18 cellular contexts compared by ENCODE assay signal in genomic region chr10:50574305-50574704, GRCh38. TPM values are rescaled to one million over a fixed set of nuclear protein-coding genes. Genes with fewer than 3 reads are reported as not detected.
DNase-seq lines count a peak whose midpoint lies in the region; ATAC-seq and TF ChIP-seq lines count a peak whose summit lies in the region.
"Had no signal": no experiment of that assay in that cellular context is flagged by ENCODE, and none has a peak within 500 bp of the region (broad histone marks: within the 10 kb centered on the region; RNA-seq: fewer than 3 reads in every experiment).

No MANE protein-coding gene starts in this region.

- no peak overlapping the region for H3K4me3 ChIP-seq in BE2C (ENCODE audit: low read depth, low read length)
- H3K4me3 ChIP-seq in cardiac fibroblast (replicated peaks in 1 of 2; ENCODE audit: low read depth in 2 of 2, low read length in 2 of 2) = no peak overlapping the region
- H3K4me3 ChIP-seq: adrenal gland, colonic mucosa, MG63 had no signal

- DNase-seq in BE2C = no peak
- DNase-seq in HFFc6 = no peak
- DNase-seq in cardiac fibroblast (ENCODE audit: low read depth in 2 of 2) = no peak
- DNase-seq in mesothelial cell of epicardium (ENCODE audit: low spot score in 2 of 2, unreplicated experiment in 2 of 2) = no peak
- DNase-seq in NCI-H187 treated with DMSO at 0.1 percent for 48 hours (lab: John Stamatoyannopoulos, UW) = no peak
- no peak for DNase-seq in activated effector memory CD4-positive, alpha-beta T cell treated with anti-CD3 and anti-CD28 coated beads, Interleukin-2, amount 50 U/mL, for 16 hours
- no peak for DNase-seq in epidermal melanocyte (ENCODE audit: insufficient read length, low spot score)
- DNase-seq: activated CD8-positive, alpha-beta T cell treated with anti-CD3 and anti-CD28 coated beads for 36 hours; adrenal gland; colonic mucosa; kidney glomerular epithelial cell; MG63; NCI-H1930; NCI-H524 treated with DMSO at 0.1 percent for 48 hours; posterior cingulate gyrus; stimulated activated naive CD4-positive, alpha-beta T cell; SW 1271 had no signal

- H3K4me3 Mint-ChIP-seq in HFFc6 (no peak overlapping the region), mesothelial cell of epicardium (no peak overlapping the region)
- H3K4me3 Mint-ChIP-seq: activated CD8-positive, alpha-beta T cell treated with anti-CD3 and anti-CD28 coated beads for 36 hours had no signal

- H3K9me3 ChIP-seq in BE2C = no peaks in the 10 kb centered on the region
- H3K9me3 ChIP-seq: adrenal gland, colonic mucosa had no signal

- H3K9me3 Mint-ChIP-seq in HFFc6 (no peaks in the 10 kb centered on the region), mesothelial cell of epicardium (peaks cover 18% of the 10 kb centered on the region)
- H3K9me3 Mint-ChIP-seq: activated CD8-positive, alpha-beta T cell treated with anti-CD3 and anti-CD28 coated beads for 36 hours had no signal

- H3K36me3 Mint-ChIP-seq in HFFc6 (ENCODE audit: low read depth) = no peaks in the 10 kb centered on the region
- peaks cover 2% of the 10 kb centered on the region for H3K36me3 Mint-ChIP-seq in mesothelial cell of epicardium

- H3K4me1 Mint-ChIP-seq in HFFc6 (ENCODE audit: low read depth) (peaks cover 34% of the 10 kb centered on the region), mesothelial cell of epicardium (peaks cover 5% of the 10 kb centered on the region)

- ATAC-seq in HG03342 (IDR thresholded peaks at IDR 0.05; ENCODE audit: unreplicated experiment) = no peak
- ATAC-seq: activated CD8-positive, alpha-beta T cell treated with anti-CD3 and anti-CD28 coated beads for 36 hours had no signal

- no peaks in the 10 kb centered on the region for H3K36me3 ChIP-seq in BE2C
- H3K36me3 ChIP-seq: adrenal gland, colonic mucosa, MG63 had no signal

- H3K27ac Mint-ChIP-seq in HFFc6 = no peak overlapping the region
- H3K27ac Mint-ChIP-seq in mesothelial cell of epicardium = no peak overlapping the region
- H3K27ac Mint-ChIP-seq: activated CD8-positive, alpha-beta T cell treated with anti-CD3 and anti-CD28 coated beads for 36 hours had no signal

- H3K27me3 Mint-ChIP-seq in HFFc6 (ENCODE audit: insufficient read depth) (no peaks in the 10 kb centered on the region), mesothelial cell of epicardium (ENCODE audit: low read depth) (no peaks in the 10 kb centered on the region)
- H3K27me3 Mint-ChIP-seq: activated CD8-positive, alpha-beta T cell treated with anti-CD3 and anti-CD28 coated beads for 36 hours had no signal

- TF ChIP-seq CTCF in BE2C (IDR thresholded peaks at IDR 0.05; ENCODE audit: low read depth, low read length) = peak; percentile 28
- TF ChIP-seq CTCF in HFFc6 (IDR thresholded peaks at IDR 0.05) = peak; percentile 72
- TF ChIP-seq CTCF in cardiac fibroblast (IDR thresholded peaks at IDR 0.05; ENCODE audit: low read depth, low read length) = peak; percentile 24
- TF ChIP-seq CTCF in mesothelial cell of epicardium (IDR thresholded peaks at IDR 0.05; ENCODE audit: unreplicated experiment) = peak; percentile 27

- H3K27me3 ChIP-seq in BE2C = no peaks in the 10 kb centered on the region
- H3K27me3 ChIP-seq: adrenal gland, colonic mucosa, MG63 had no signal

- H3K4me1 ChIP-seq in BE2C = peaks cover 8% of the 10 kb centered on the region

RNA-seq across cellular contexts. Expression of gene SGMS1, which starts 49.5 kb away (rescaled TPM):
- polyA plus RNA-seq in BE2C (2012; ENCODE audit: insufficient read depth, insufficient read length, low read depth) = 5.3 TPM
- 10 to 100 TPM; 19.6 to 27.5 (median 24.6) TPM for total RNA-seq in HFFc6 (2021; fragmentation: NEBNext Ultra II Directional; extraction: Animal tissue kit (Norgen Biotek cat#: 25700))
- total RNA-seq in mesothelial cell of epicardium = 14.9 to 17.5 TPM (median 16.8 TPM) in 3 replicates
